ENCODE assay signal across 29 cellular contexts in genomic region chrX:111254896-111255693, GRCh38. TPM values are rescaled to one million over a fixed set of nuclear protein-coding genes. Genes with fewer than 3 reads are reported as not detected.
DNase-seq lines count a peak whose midpoint lies in the region; ATAC-seq and TF ChIP-seq lines count a peak whose summit lies in the region.
"Had no signal": no experiment of that assay in that cellular context is flagged by ENCODE, and none has a peak within 500 bp of the region (broad histone marks: within the 10 kb centered on the region; RNA-seq: fewer than 3 reads in every experiment).

No MANE protein-coding gene starts in this region.

- intact Hi-C loops in PC-3 (cut with micrococcal nuclease), result no loop called here

- POLR2A ChIA-PET in PC-3 (lab: Charles Lee; ENCODE audit: unreplicated experiment), result no interaction called here

- peak; percentile 17 for DNase-seq in NCI-H2227 (lab: John Stamatoyannopoulos, UW; ENCODE audit: unreplicated experiment)
- no peak for DNase-seq in NCI-H2227 treated with DMSO at 0.1 percent for 48 hours (lab: John Stamatoyannopoulos, UW)
- peak; percentile 36 for DNase-seq in PC-3
- peak; percentile 0 for DNase-seq in choroid plexus epithelial cell (ENCODE audit: low read depth)
- peak; percentile 34 for DNase-seq in renal cortical epithelial cell (ENCODE audit: low read depth)
- no peak for DNase-seq in NCI-H2171 (lab: John Stamatoyannopoulos, UW)
- no peak for DNase-seq in hepatocyte (ENCODE audit: low spot score)
- DNase-seq: activated CD4-positive, alpha-beta T cell treated with anti-CD3 and anti-CD28 coated beads, Interleukin-2, amount 50 U/mL, for 4 hours; activated CD8-positive, alpha-beta memory T cell treated with anti-CD3 and anti-CD28 coated beads, Interleukin-2, amount 50 U/mL, for 4 hours; activated naive CD8-positive, alpha-beta T cell treated with anti-CD3 and anti-CD28 coated beads, Interleukin-2, amount 10 ng/mL, durations not matched to agents 7 days and 5 days; colonic mucosa; COR-L47; DND-41; left ventricle myocardium inferior; midbrain; NCI-H146; NCI-H226; NCI-H82; pancreas; PC-9; stimulated activated CD4-positive, alpha-beta T cell treated with anti-CD3 and anti-CD28 coated beads, Interleukin-15, amount 100 ng/mL, for 24 hours; T-helper 17 cell had no signal

- H3K9me3 ChIP-seq in PC-3 (ENCODE audit: low read length), result no peaks in the 10 kb centered on the region
- H3K9me3 ChIP-seq in hepatocyte (ENCODE audit: low read depth), result no peaks in the 10 kb centered on the region
- H3K9me3 ChIP-seq: colonic mucosa, left ventricle myocardium inferior, pancreas had no signal

- ATAC-seq in PC-3 (no peak), GM18498 (IDR thresholded peaks at IDR 0.05; ENCODE audit: unreplicated experiment) (no peak)
- ATAC-seq: activated T-helper 17 cell treated with anti-CD3 and anti-CD28 coated beads, Interleukin-2, amount 50 U/mL, for 72 hours; natural killer cell treated with Interleukin-12 subunit alpha and Interleukin-12 subunit beta and Interleukin-15 and Interleukin-18, amount 100 ng/mL, for 72 hours; pancreas; sciatic nerve; T-helper 17 cell had no signal

- H3K4me3 ChIP-seq in PC-3 (ENCODE audit: low read length) (no peak overlapping the region), choroid plexus epithelial cell (ENCODE audit: low read depth, low read length) (no peak overlapping the region), hepatocyte (no peak overlapping the region)
- H3K4me3 ChIP-seq: colonic mucosa, left ventricle myocardium inferior, pancreas, PC-9, SJCRH30 had no signal

- H3K4me2 ChIP-seq in PC-3 (ENCODE audit: low read length) (no peak overlapping the region), hepatocyte (no peak overlapping the region)
- H3K4me2 ChIP-seq: PC-9 had no signal

- no peak overlapping the region for H2AFZ ChIP-seq in PC-3 (ENCODE audit: low read length)
- H2AFZ ChIP-seq in hepatocyte, result no peak overlapping the region
- H2AFZ ChIP-seq: PC-9 had no signal

- TF ChIP-seq CTCF in PC-3 (conservative IDR thresholded peaks at IDR 0.05; ENCODE audit: low read depth, low read length) (no peak), choroid plexus epithelial cell (conservative IDR thresholded peaks at IDR 0.05; ENCODE audit: low read depth, low read length) (no peak), hepatocyte (IDR thresholded peaks at IDR 0.05; ENCODE audit: poor library complexity) (no peak)

- BruUV-seq in PC-3 (replicated peaks; lab: Mats Ljungman, UMichigan), result no TSS peak

- no peaks in the 10 kb centered on the region for H3F3A ChIP-seq in PC-3 (ENCODE audit: low read length, unreplicated experiment)

- no peaks in the 10 kb centered on the region for H3K27me3 ChIP-seq in PC-3 (ENCODE audit: low read length)
- H3K27me3 ChIP-seq in hepatocyte, result no peaks in the 10 kb centered on the region
- H3K27me3 ChIP-seq: colonic mucosa, SJCRH30 had no signal

- H4K20me1 ChIP-seq in PC-3 (ENCODE audit: low read length) (no peaks in the 10 kb centered on the region), hepatocyte (ENCODE audit: insufficient read depth, poor library complexity, severe bottlenecking) (no peaks in the 10 kb centered on the region)

- H3K9me2 ChIP-seq in PC-3 (replicated peaks; ENCODE audit: low read length) (no peaks in the 10 kb centered on the region), hepatocyte (replicated peaks; ENCODE audit: insufficient read depth) (no peaks in the 10 kb centered on the region)

- CTCF ChIA-PET in PC-3 (lab: Charles Lee), result no interaction called here

- 70% methylated on average over 7 of the region's 7 CpGs for WGBS in hepatocyte (ENCODE audit: low lambda C conversion rate, missing lambda C conversion rate)

- H3K4me1 ChIP-seq in PC-3 (ENCODE audit: insufficient read depth, low read length) (no peaks in the 10 kb centered on the region), hepatocyte (ENCODE audit: insufficient read depth) (no peaks in the 10 kb centered on the region)
- H3K4me1 ChIP-seq: colonic mucosa, left ventricle myocardium inferior, pancreas had no signal

- no peak overlapping the region for H3K27ac ChIP-seq in PC-3 (ENCODE audit: low read length)
- H3K27ac ChIP-seq in hepatocyte, result no peak overlapping the region
- H3K27ac ChIP-seq: colonic mucosa, left ventricle myocardium inferior, pancreas, PC-9, SJCRH30 had no signal

- H3K36me3 ChIP-seq in PC-3 (ENCODE audit: low read depth, low read length), result no peaks in the 10 kb centered on the region
- no peaks in the 10 kb centered on the region for H3K36me3 ChIP-seq in hepatocyte (replicated peaks; ENCODE audit: insufficient read depth, low read depth)
- H3K36me3 ChIP-seq: colonic mucosa, left ventricle myocardium inferior, pancreas had no signal

- H3K79me2 ChIP-seq in PC-3 (ENCODE audit: low read length) (no peaks in the 10 kb centered on the region), hepatocyte (no peaks in the 10 kb centered on the region)

- no peak overlapping the region for H3K9ac ChIP-seq in PC-3 (ENCODE audit: low read length)

RNA-seq across cellular contexts. Expression of gene CAPN6, which starts 15.2 kb away (rescaled TPM):
- total RNA-seq in PC-3 (2014; rRNA removed) (not detected in 2 replicates), renal cortical epithelial cell (0.87 and 4.9 TPM in 2 replicates), hepatocyte (24.4 and 25.8 TPM in 2 replicates)
- polyA plus RNA-seq in hepatocyte, result 22.2 and 22.9 TPM in 2 replicates
- total RNA-seq: activated naive CD8-positive, alpha-beta T cell treated with anti-CD3 and anti-CD28 coated beads, Interleukin-2, amount 10 ng/mL, durations not matched to agents 7 days and 5 days; activated T-helper 17 cell treated with anti-CD3 and anti-CD28 coated beads, Interleukin-2, amount 50 U/mL, for 72 hours; glomerular endothelial cell; left ventricle myocardium inferior; natural killer cell treated with Interleukin-12 subunit alpha and Interleukin-12 subunit beta and Interleukin-15 and Interleukin-18, amount 100 ng/mL, for 72 hours; PC-9; T-helper 17 cell had no signal
- polyA plus RNA-seq: BJ had no signal

Comparison
In these comparisons a context has a peak if more than half of its experiments do, and no peak if none do; other contexts are left out.
1. DNase-seq: peak in NCI-H2227 (single experiment), PC-3 (single experiment), choroid plexus epithelial cell (single experiment) and renal cortical epithelial cell (single experiment); none in NCI-H2227 treated with DMSO at 0.1 percent for 48 hours (single experiment), NCI-H2171 (single experiment) and hepatocyte (single experiment).